ENCODE assay signal across 9 cellular contexts in genomic region chr21:36773111-36773510, GRCh38.
DNase-seq lines count a peak whose midpoint lies in the region; ATAC-seq and TF ChIP-seq lines count a peak whose summit lies in the region.
"Had no signal": no experiment of that assay in that cellular context is flagged by ENCODE, and none has a peak within 500 bp of the region (broad histone marks: within the 10 kb centered on the region; RNA-seq: fewer than 3 reads in every experiment).

No MANE protein-coding gene starts in this region.

- no peak overlapping the region for H3K4me3 ChIP-seq in fibroblast of mammary gland (ENCODE audit: control insufficient read depth, low read depth, low read length)

- DNase-seq in EL (peak; percentile 75), NCI-H82 treated with DMSO at 0.1 percent for 48 hours (lab: John Stamatoyannopoulos, UW; ENCODE audit: unreplicated experiment) (peak; percentile 20), fibroblast of mammary gland (ENCODE audit: low read depth) (peak; percentile 75), pons (ENCODE audit: low spot score) (peak; percentile 38), GM20000 (ENCODE audit: low spot score) (no peak)
- DNase-seq in activated CD4-positive, alpha-beta T cell treated with anti-CD3 and anti-CD28 coated beads for 4 hours = no peak

- TF ChIP-seq CTCF in fibroblast of mammary gland (conservative IDR thresholded peaks at IDR 0.05; ENCODE audit: control insufficient read depth, insufficient read depth, low read depth, low read length) (no peak), GM20000 (IDR thresholded peaks at IDR 0.05; ENCODE audit: extremely low read depth, missing control alignments) (no peak)

- ATAC-seq in GM21367 (IDR thresholded peaks at IDR 0.05; ENCODE audit: unreplicated experiment) (no peak), HG03460 (IDR thresholded peaks at IDR 0.05; ENCODE audit: unreplicated experiment) (no peak)
- ATAC-seq: activated naive CD4-positive, alpha-beta T cell treated with anti-CD3 and anti-CD28 coated beads, Interleukin-2, amount 50 U/mL, for 72 hours had no signal

Comparison
In these comparisons a context has a peak if more than half of its experiments do, and no peak if none do; other contexts are left out.
1. DNase-seq: peak in EL (single experiment), NCI-H82 treated with DMSO at 0.1 percent for 48 hours (single experiment), fibroblast of mammary gland (single experiment) and pons (single experiment); none in activated CD4-positive, alpha-beta T cell treated with anti-CD3 and anti-CD28 coated beads for 4 hours (0 of 2) and GM20000 (single experiment).